ENCODE assay signal across 10 cellular contexts in the genomic region with DNA sequence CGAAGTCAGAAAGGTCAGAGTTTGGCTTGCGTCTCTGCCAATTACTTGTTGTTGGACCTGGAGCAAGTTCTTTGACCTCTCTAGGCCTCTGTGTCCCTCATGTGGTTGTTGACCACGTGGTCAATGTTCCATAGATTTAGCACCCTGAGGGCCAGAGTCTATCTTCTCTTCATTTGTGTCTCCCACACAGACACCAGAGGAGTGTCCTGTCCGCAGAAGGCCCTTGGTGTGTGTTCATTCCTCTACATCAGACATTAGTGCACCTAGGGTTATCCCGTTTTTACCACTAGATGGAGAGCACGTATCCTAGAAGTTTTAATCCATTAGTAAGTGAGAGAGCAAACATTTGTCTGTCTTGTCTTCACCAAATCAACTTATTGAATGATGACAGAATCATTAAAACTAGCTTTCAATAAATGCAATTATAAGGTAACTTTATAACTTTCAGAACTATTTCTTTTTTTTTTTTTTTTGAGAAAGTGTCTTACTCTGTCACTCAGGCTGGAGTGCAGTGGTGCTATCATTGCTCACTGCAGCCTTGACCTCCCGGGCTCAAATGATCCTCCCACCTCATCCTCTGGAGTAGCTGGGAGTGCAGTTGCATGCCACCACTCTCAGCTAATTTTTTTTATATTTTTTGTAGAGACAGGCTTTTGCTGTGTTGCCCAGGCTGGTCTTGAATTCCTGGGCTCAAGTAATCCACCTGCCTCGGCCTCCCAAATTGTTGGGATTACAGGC.
DNase-seq lines count a peak whose midpoint lies in the region; ATAC-seq and TF ChIP-seq lines count a peak whose summit lies in the region.
"Had no signal": no experiment of that assay in that cellular context is flagged by ENCODE, and none has a peak within 500 bp of the region (broad histone marks: within the 10 kb centered on the region; RNA-seq: fewer than 3 reads in every experiment).

No MANE protein-coding gene starts in this region.

- TF ChIP-seq CTCF in GM06990 (IDR thresholded peaks at IDR 0.05; ENCODE audit: insufficient read depth, low read length, poor library complexity, severe bottlenecking) (peak; percentile 32), dorsolateral prefrontal cortex (IDR thresholded peaks at IDR 0.05 in 54 of 56, conservative IDR thresholded peaks at IDR 0.05 in 2 of 56; ENCODE audit: low read depth in 1 of 56, partially characterized antibody in 56 of 56) (peak; percentile 27 to 72 (median 52)), neural crest cell (conservative IDR thresholded peaks at IDR 0.05) (peak; percentile 57), GM13976 (IDR thresholded peaks at IDR 0.05; ENCODE audit: borderline replicate concordance, control extremely low read depth, extremely low read depth, insufficient read depth, missing control alignments) (no peak)

- no peak for DNase-seq in GM06990 (ENCODE audit: extremely low read depth, insufficient read length)
- DNase-seq in NCI-H1694 treated with DMSO at 0.1 percent for 48 hours (lab: John Stamatoyannopoulos, UW), result peak; percentile 85
- DNase-seq in dorsolateral prefrontal cortex, result no peak
- DNase-seq in neural crest cell (ENCODE audit: low read depth, low spot score), result no peak
- DNase-seq in NK-92 treated with Interleukin-12 subunit alpha and Interleukin-12 subunit beta, amount 100 ng/mL, for 24 hours (lab: John Stamatoyannopoulos, UW), result no peak
- no peak for DNase-seq in GM13976 (ENCODE audit: low spot score)

- H3K4me1 Mint-ChIP-seq in neural crest cell, result peaks cover 23% of the 10 kb centered on the region
- H3K4me1 Mint-ChIP-seq: memory B cell had no signal

- no peak overlapping the region for H3K27ac ChIP-seq in dorsolateral prefrontal cortex
- H3K27ac ChIP-seq: SJCRH30 had no signal

- no peak overlapping the region for H3K4me3 Mint-ChIP-seq in neural crest cell
- H3K4me3 Mint-ChIP-seq: memory B cell had no signal

- in situ Hi-C loops in GM13976 (cut with MboI; ENCODE audit: low sequenced_read_pairs, unreplicated experiment), result no loop called here

- H3K27me3 ChIP-seq in GM06990 (replicated peaks; ENCODE audit: control insufficient read depth, insufficient read depth, low read length) (no peaks in the 10 kb centered on the region), dorsolateral prefrontal cortex (no peaks in the 10 kb centered on the region)
- H3K27me3 ChIP-seq: SJCRH30 had no signal

- intact Hi-C loops in dorsolateral prefrontal cortex (cut with DNase I), result loop anchor here in 1 of 2 donors (5.0 kb wide), 1 partner anchor 209 kb away; no protein-coding TSS in a partner anchor

- peaks cover 2% of the 10 kb centered on the region for H3K9me3 Mint-ChIP-seq in neural crest cell
- H3K9me3 Mint-ChIP-seq: memory B cell had no signal

- no peak for ATAC-seq in HG03439 (IDR thresholded peaks at IDR 0.05; ENCODE audit: unreplicated experiment)
- no peak for ATAC-seq in GM18502 (IDR thresholded peaks at IDR 0.05; ENCODE audit: poor library complexity, unreplicated experiment)

- H3K4me3 ChIP-seq in GM06990 (replicated peaks; ENCODE audit: low read depth, low read length) (no peak overlapping the region), dorsolateral prefrontal cortex (no peak overlapping the region)
- H3K4me3 ChIP-seq: SJCRH30 had no signal

- no peak overlapping the region for H3K27ac Mint-ChIP-seq in neural crest cell (ENCODE audit: unreplicated experiment)
- H3K27ac Mint-ChIP-seq: memory B cell had no signal

- no peaks in the 10 kb centered on the region for H3K27me3 Mint-ChIP-seq in neural crest cell (ENCODE audit: low read depth)

- H3K36me3 ChIP-seq in GM06990 (ENCODE audit: control insufficient read depth, insufficient read depth, low read length), result no peaks in the 10 kb centered on the region
- H3K36me3 ChIP-seq: SJCRH30 had no signal

- H3K36me3 Mint-ChIP-seq in neural crest cell (ENCODE audit: low read depth), result no peaks in the 10 kb centered on the region
- H3K36me3 Mint-ChIP-seq: memory B cell had no signal
